ENCODE assay signal across 12 cellular contexts in genomic region chr1:10386761-10387482, GRCh38. TPM values are rescaled to one million over a fixed set of nuclear protein-coding genes. Genes with fewer than 3 reads are reported as not detected.
DNase-seq lines count a peak whose midpoint lies in the region; ATAC-seq, FAIRE-seq and TF ChIP-seq lines count a peak whose summit lies in the region.
"Had no signal": no experiment of that assay in that cellular context is flagged by ENCODE, and none has a peak within 500 bp of the region (broad histone marks: within the 10 kb centered on the region; RNA-seq: fewer than 3 reads in every experiment).

No MANE protein-coding gene starts in this region.

- intact Hi-C loops in cardiac septum (cut with DNase I), result no loop called here
- intact Hi-C loops in left cardiac atrium (cut with DNase I), result no loop called here

- no CpG with 5 or more reads among the region's 10 CpGs for WGBS in trophoblast cell (ENCODE audit: extremely low coverage, insufficient coverage, insufficient read length)
- 84 to 91% methylated on average over 10 of the region's 10 CpGs for WGBS in upper lobe of left lung, 2 donors

- peak; percentile 3 for DNase-seq in cardiac septum (ENCODE audit: low spot score)
- no peak for DNase-seq in left cardiac atrium
- peak; percentile 81 to 92 for DNase-seq in trophoblast cell
- DNase-seq in upper lobe of left lung, result peak in 1 of 2 donors; percentile 39
- DNase-seq in frontal cortex (ENCODE audit: low spot score in 2 of 2), result no peak
- DNase-seq in NCI-H524 (lab: John Stamatoyannopoulos, UW), result no peak
- DNase-seq in SHP77 (lab: John Stamatoyannopoulos, UW), result no peak
- DNase-seq: activated naive CD4-positive, alpha-beta T cell treated with Interleukin-2 at 50 U/mL for 16 hours; stimulated activated CD4-positive, alpha-beta T cell treated with anti-CD3 and anti-CD28 coated beads, Interleukin-4, amount 100 ng/mL, for 4 hours; stimulated activated naive CD4-positive, alpha-beta T cell treated with Interleukin-2 at 50 U/mL for 16 hours had no signal

- no peak overlapping the region for H4K91ac ChIP-seq in trophoblast cell (ENCODE audit: low read depth, low read length)

- no peaks in the 10 kb centered on the region for H3K79me1 ChIP-seq in trophoblast cell (ENCODE audit: low read length)

- H3K4me3 ChIP-seq in trophoblast cell (ENCODE audit: low read depth, low read length) (no peak overlapping the region), upper lobe of left lung (no peak overlapping the region)
- H3K4me3 ChIP-seq: prostate gland had no signal

- no peak overlapping the region for H4K8ac ChIP-seq in trophoblast cell (ENCODE audit: low read depth, low read length)

- no peak overlapping the region for H3K4me2 ChIP-seq in trophoblast cell (ENCODE audit: low read length)

- H3K14ac ChIP-seq in trophoblast cell (ENCODE audit: low read length), result no peak overlapping the region

- no peak overlapping the region for H4K12ac ChIP-seq in trophoblast cell (ENCODE audit: low read depth, low read length)

- no peak overlapping the region for H2BK5ac ChIP-seq in trophoblast cell (ENCODE audit: low read depth, low read length, poor library complexity)

- H3K36me3 ChIP-seq in trophoblast cell (ENCODE audit: control insufficient read depth in 1 of 2, insufficient read depth in 2 of 2, low read length in 2 of 2), result peaks cover 3 to 8% of the 10 kb centered on the region in 2 experiments
- peaks cover 0 to 4% (median 0%) of the 10 kb centered on the region in 4 donors for H3K36me3 ChIP-seq in upper lobe of left lung
- H3K36me3 ChIP-seq: prostate gland had no signal

- H3K4me1 ChIP-seq in trophoblast cell (ENCODE audit: control insufficient read depth in 1 of 2, insufficient read depth in 2 of 2, low read length in 2 of 2) (peaks cover 0 to 11% of the 10 kb centered on the region in 2 experiments), upper lobe of left lung (peaks cover 0 to 20% (median 15%) of the 10 kb centered on the region in 4 donors)
- H3K4me1 ChIP-seq: prostate gland had no signal

- no peaks in the 10 kb centered on the region for H3K79me2 ChIP-seq in trophoblast cell (ENCODE audit: control insufficient read depth, insufficient read depth, low read length, poor library complexity)

- no peak overlapping the region for H2BK12ac ChIP-seq in trophoblast cell (ENCODE audit: low read length)

- no peak for TF ChIP-seq CTCF in upper lobe of left lung (IDR thresholded peaks at IDR 0.05)

- H3K27me3 ChIP-seq in trophoblast cell (ENCODE audit: insufficient read depth, low read length), result no peaks in the 10 kb centered on the region
- no peaks in the 10 kb centered on the region for H3K27me3 ChIP-seq in upper lobe of left lung

- H3K27ac ChIP-seq in trophoblast cell (ENCODE audit: low read depth, low read length), result no peak overlapping the region
- peak overlapping the region; percentile 72 to 78 (median 76) for H3K27ac ChIP-seq in upper lobe of left lung

- peak overlapping the region; percentile 18 for H2BK120ac ChIP-seq in trophoblast cell (ENCODE audit: insufficient read depth, low read length, poor library complexity)

- H3K18ac ChIP-seq in trophoblast cell (ENCODE audit: low read length), result no peak overlapping the region

- FAIRE-seq in frontal cortex (lab: Jason Lieb, UNC), result no peak

- no peak overlapping the region for H3K9ac ChIP-seq in trophoblast cell (ENCODE audit: low read length)

- no peak overlapping the region for H2AK5ac ChIP-seq in trophoblast cell (ENCODE audit: low read length)

- ATAC-seq in left cardiac atrium, result no peak
- peak; percentile 50 for ATAC-seq in esophagus mucosa
- no peak for ATAC-seq in upper lobe of left lung (ENCODE audit: low FRiP score in 2 of 2)

- H3K23ac ChIP-seq in trophoblast cell (ENCODE audit: low read length), result no peak overlapping the region

- no peak for TF ChIP-seq EP300 in upper lobe of left lung (IDR thresholded peaks at IDR 0.05)

- no peaks in the 10 kb centered on the region for H3K9me3 ChIP-seq in trophoblast cell (ENCODE audit: insufficient read depth, low read depth, low read length)
- H3K9me3 ChIP-seq in upper lobe of left lung, result no peaks in the 10 kb centered on the region
- H3K9me3 ChIP-seq: prostate gland had no signal

- no peak overlapping the region for H2AFZ ChIP-seq in trophoblast cell (ENCODE audit: insufficient read depth, low read length, poor library complexity)

- TF ChIP-seq POLR2A in upper lobe of left lung (IDR thresholded peaks at IDR 0.05), result no peak

- H3K4ac ChIP-seq in trophoblast cell (ENCODE audit: low read depth, low read length), result no peak overlapping the region

RNA-seq across cellular contexts. Expression of gene PGD, which starts 11.9 kb away (rescaled TPM):
- 26.4 TPM for total RNA-seq in cardiac septum
- total RNA-seq in left cardiac atrium, result 10 to 100 TPM; 58.8 to 65.5 TPM
- total RNA-seq in esophagus mucosa, result 581 TPM
- polyA plus RNA-seq in trophoblast cell (2013), result 117 and 120 TPM in 2 replicates
- 100 to 1,000 TPM; 118 to 211 (median 183) TPM for total RNA-seq in upper lobe of left lung
- total RNA-seq in frontal cortex, result 106 TPM

RNA-seq across cellular contexts. Expression of gene CENPS, which starts 43.3 kb away (rescaled TPM):
- total RNA-seq in cardiac septum (7.3 TPM), left cardiac atrium (1 to 10 TPM; 4.1 to 5.0 TPM), esophagus mucosa (11.8 TPM), upper lobe of left lung (10 to 100 TPM in 5 of 6 donors, 1 to 10 TPM in 1; 1.4 to 23.0 (median 14.3) TPM), frontal cortex (11.0 TPM)
- polyA plus RNA-seq in trophoblast cell (2013), result 9.9 and 10.6 TPM in 2 replicates

Comparison
In these comparisons a context has a peak if more than half of its experiments do, and no peak if none do; other contexts are left out.
1. DNase-seq: peak in cardiac septum (single experiment) and trophoblast cell (2 of 2); none in left cardiac atrium (single experiment), frontal cortex (0 of 2), NCI-H524 (0 of 2) and SHP77 (0 of 2).